ENCODE assay signal across 1 cellular context in genomic region chr5:126857472-126858410, GRCh38.
TF ChIP-seq lines count a peak whose summit lies in the region.

No MANE protein-coding gene starts in this region.

TF ChIP-seq in H1, 55 proteins besides CTCF, POLR2A, EP300 and RAD21:
- TF ChIP-seq SP1 (IDR thresholded peaks at IDR 0.05; ENCODE audit: low read depth, low read length) (no peak), CTBP2 (IDR thresholded peaks at IDR 0.05; ENCODE audit: borderline replicate concordance, insufficient read depth, insufficient read length, low read length) (no peak), CHD7 (IDR thresholded peaks at IDR 0.05; ENCODE audit: insufficient replicate concordance, low read length) (no peak), POLR2AphosphoS5 (IDR thresholded peaks at IDR 0.05; ENCODE audit: low read depth, low read length) (no peak), KDM4A (IDR thresholded peaks at IDR 0.05; ENCODE audit: low read depth, low read length, severe bottlenecking) (no peak), RXRA (IDR thresholded peaks at IDR 0.05; ENCODE audit: insufficient read depth, low read depth, low read length) (no peak), TEAD4 (IDR thresholded peaks at IDR 0.05; ENCODE audit: low read depth, low read length) (no peak), ASH2L (IDR thresholded peaks at IDR 0.05; ENCODE audit: low read length) (no peak), PHF8 (conservative IDR thresholded peaks at IDR 0.05; ENCODE audit: low read depth, low read length) (no peak), SUZ12 (IDR thresholded peaks at IDR 0.05; ENCODE audit: low read length) (no peak), JUND (IDR thresholded peaks at IDR 0.05; ENCODE audit: low read length) (no peak), BACH1 (IDR thresholded peaks at IDR 0.05; ENCODE audit: low read length) (no peak), CBX8 (IDR thresholded peaks at IDR 0.05; ENCODE audit: borderline replicate concordance, low read depth, low read length) (no peak), BRCA1 (IDR thresholded peaks at IDR 0.05; ENCODE audit: low read depth, low read length) (no peak), MAFK (IDR thresholded peaks at IDR 0.05; ENCODE audit: low read depth, low read length) (no peak), TBP (IDR thresholded peaks at IDR 0.05; ENCODE audit: low read depth, low read length) (no peak), CEBPB (IDR thresholded peaks at IDR 0.05; ENCODE audit: low read depth, low read length) (no peak), HDAC2 (IDR thresholded peaks at IDR 0.05; ENCODE audit: borderline replicate concordance in 1 of 2, low read depth in 2 of 2, low read length in 2 of 2) (no peak), SAP30 (IDR thresholded peaks at IDR 0.05; ENCODE audit: insufficient read depth, insufficient replicate concordance, low read length) (no peak), TAF1 (IDR thresholded peaks at IDR 0.05; ENCODE audit: low read depth, low read length) (no peak)
TF ChIP-seq in H1: peak in this region for 0.
